ENCODE assay signal across 8 cellular contexts in genomic region chr10:84845628-84846261, GRCh38.
A peak's percentile ranks its signal among the peaks of the same experiment; 100 is the strongest.
DNase-seq lines count a peak whose midpoint lies in the region; ATAC-seq and TF ChIP-seq lines count a peak whose summit lies in the region.

No MANE protein-coding gene starts in this region.

- H3K4me3 Mint-ChIP-seq in activated naive CD4-positive, alpha-beta T cell treated with anti-CD3 and anti-CD28 coated beads, Interleukin-2, amount 10 ng/mL, durations not matched to agents 7 days and 5 days = no peak overlapping the region

- H3K4me1 ChIP-seq in neuronal stem cell (ENCODE audit: control insufficient read depth in 2 of 2, insufficient read depth in 1 of 2, low read depth in 1 of 2, low read length in 2 of 2) = peaks cover 10 to 11% of the 10 kb centered on the region in 2 donors

- no peaks in the 10 kb centered on the region for H3K9me3 Mint-ChIP-seq in activated naive CD4-positive, alpha-beta T cell treated with anti-CD3 and anti-CD28 coated beads, Interleukin-2, amount 10 ng/mL, durations not matched to agents 7 days and 5 days

- H3K27me3 ChIP-seq in neuronal stem cell (ENCODE audit: control insufficient read depth in 3 of 3, insufficient read depth in 3 of 3, low read depth in 1 of 3, low read length in 3 of 3) = no peaks in the 10 kb centered on the region

- H3K36me3 ChIP-seq in neuronal stem cell (replicated peaks in 1 of 2; ENCODE audit: control insufficient read depth in 2 of 2, insufficient read depth in 2 of 2, low read length in 2 of 2) = no peaks in the 10 kb centered on the region

- H2AK5ac ChIP-seq in neuronal stem cell (ENCODE audit: low read depth, low read length) = no peak overlapping the region

- POLR2A ChIA-PET in RWPE1 (lab: Yijun Ruan, JAX; ENCODE audit: low non-redundant PET) = no interaction called here

- H3K79me1 ChIP-seq in neuronal stem cell (ENCODE audit: low read depth, low read length) = no peaks in the 10 kb centered on the region

- no peak overlapping the region for H3K27ac ChIP-seq in neuronal stem cell (replicated peaks; ENCODE audit: low read length)
- no peak overlapping the region for H3K27ac ChIP-seq in RWPE1

- H3K4ac ChIP-seq in neuronal stem cell (ENCODE audit: low read length) = no peak overlapping the region

- H3K4me1 Mint-ChIP-seq in activated naive CD4-positive, alpha-beta T cell treated with anti-CD3 and anti-CD28 coated beads, Interleukin-2, amount 10 ng/mL, durations not matched to agents 7 days and 5 days = no peaks in the 10 kb centered on the region

- H2BK5ac ChIP-seq in neuronal stem cell (ENCODE audit: low read length) = no peak overlapping the region

- H4K91ac ChIP-seq in neuronal stem cell (ENCODE audit: low read depth, low read length, poor library complexity) = no peak overlapping the region

- no peak overlapping the region for H4K8ac ChIP-seq in neuronal stem cell (ENCODE audit: low read depth, low read length)

- no peak overlapping the region for H3K27ac Mint-ChIP-seq in activated naive CD4-positive, alpha-beta T cell treated with anti-CD3 and anti-CD28 coated beads, Interleukin-2, amount 10 ng/mL, durations not matched to agents 7 days and 5 days

- no peak overlapping the region for H2BK120ac ChIP-seq in neuronal stem cell (ENCODE audit: low read depth, low read length)

- no peak overlapping the region for H2AFZ ChIP-seq in neuronal stem cell (ENCODE audit: low read length)

- no peak overlapping the region for H2BK15ac ChIP-seq in neuronal stem cell (ENCODE audit: low read length)

- no peaks in the 10 kb centered on the region for H3K36me3 Mint-ChIP-seq in activated naive CD4-positive, alpha-beta T cell treated with anti-CD3 and anti-CD28 coated beads, Interleukin-2, amount 10 ng/mL, durations not matched to agents 7 days and 5 days

- no peak overlapping the region for H3K4me3 ChIP-seq in neuronal stem cell (ENCODE audit: low read length in 2 of 2)

- no peak overlapping the region for H3K23ac ChIP-seq in neuronal stem cell (ENCODE audit: low read depth, low read length, poor library complexity)

- H3K14ac ChIP-seq in neuronal stem cell (ENCODE audit: low read length) = no peak overlapping the region

- peak; percentile 50 for ATAC-seq in HG03520 (IDR thresholded peaks at IDR 0.05; ENCODE audit: unreplicated experiment)

- TF ChIP-seq CTCF in RWPE1 (conservative IDR thresholded peaks at IDR 0.05; ENCODE audit: low read depth) = no peak

- no peaks in the 10 kb centered on the region for H3K9me3 ChIP-seq in neuronal stem cell (replicated peaks in 1 of 2; ENCODE audit: control insufficient read depth in 2 of 2, insufficient read depth in 1 of 2, low read depth in 1 of 2, low read length in 2 of 2)

- no peak overlapping the region for H3K9ac ChIP-seq in neuronal stem cell (ENCODE audit: low read depth, low read length, poor library complexity)

- no CpG with 5 or more reads among the region's 2 CpGs for WGBS in neuronal stem cell (ENCODE audit: extremely low coverage in 2 of 2, insufficient read length in 2 of 2, insufficient replicate concordance in 1 of 2), 2 donors

- peak overlapping the region; percentile 55 for H3K18ac ChIP-seq in neuronal stem cell (ENCODE audit: low read length)

- H3K4me2 ChIP-seq in neuronal stem cell (ENCODE audit: insufficient read depth, low read length, poor library complexity, severe bottlenecking) = no peak overlapping the region

- CTCF ChIA-PET in RWPE1 (lab: Yijun Ruan, JAX) = interaction anchor here (0.6 kb wide), 1 partner anchor 544 kb away, joined by 3 read pairs; no protein-coding TSS in a partner anchor
- CTCF ChIA-PET in activated naive CD4-positive, alpha-beta T cell treated with anti-CD3 and anti-CD28 coated beads, Interleukin-2, amount 10 ng/mL, durations not matched to agents 7 days and 5 days (lab: Charles Lee) = no interaction called here

- no peaks in the 10 kb centered on the region for H3K27me3 Mint-ChIP-seq in activated naive CD4-positive, alpha-beta T cell treated with anti-CD3 and anti-CD28 coated beads, Interleukin-2, amount 10 ng/mL, durations not matched to agents 7 days and 5 days

- DNase-seq in NCI-H2029 (lab: John Stamatoyannopoulos, UW) (peak; percentile 7), NCI-H2029 treated with DMSO at 0.1 percent for 48 hours (lab: John Stamatoyannopoulos, UW) (no peak), UCSD-AML1 (lab: John Stamatoyannopoulos, UW; ENCODE audit: unreplicated experiment) (peak; percentile 10), neuronal stem cell (ENCODE audit: low spot score) (peak; percentile 15), RWPE1 (ENCODE audit: low spot score) (no peak)
- DNase-seq in activated naive CD4-positive, alpha-beta T cell treated with anti-CD3 and anti-CD28 coated beads, Interleukin-2, amount 50 U/mL, for 16 hours = no peak
- DNase-seq in activated naive CD4-positive, alpha-beta T cell treated with anti-CD3 and anti-CD28 coated beads, Interleukin-2, amount 10 ng/mL, durations not matched to agents 7 days and 5 days = no peak

- H2BK12ac ChIP-seq in neuronal stem cell (ENCODE audit: low read length) = no peak overlapping the region

Comparison
In these comparisons a context has a peak if more than half of its experiments do, and no peak if none do; other contexts are left out.
1. DNase-seq: peak in NCI-H2029 (single experiment), UCSD-AML1 (single experiment) and neuronal stem cell (single experiment); none in NCI-H2029 treated with DMSO at 0.1 percent for 48 hours (single experiment), RWPE1 (single experiment), activated naive CD4-positive, alpha-beta T cell treated with anti-CD3 and anti-CD28 coated beads, Interleukin-2, amount 50 U/mL, for 16 hours (single experiment) and activated naive CD4-positive, alpha-beta T cell treated with anti-CD3 and anti-CD28 coated beads, Interleukin-2, amount 10 ng/mL, durations not matched to agents 7 days and 5 days (single experiment).